In the genomic region with DNA sequence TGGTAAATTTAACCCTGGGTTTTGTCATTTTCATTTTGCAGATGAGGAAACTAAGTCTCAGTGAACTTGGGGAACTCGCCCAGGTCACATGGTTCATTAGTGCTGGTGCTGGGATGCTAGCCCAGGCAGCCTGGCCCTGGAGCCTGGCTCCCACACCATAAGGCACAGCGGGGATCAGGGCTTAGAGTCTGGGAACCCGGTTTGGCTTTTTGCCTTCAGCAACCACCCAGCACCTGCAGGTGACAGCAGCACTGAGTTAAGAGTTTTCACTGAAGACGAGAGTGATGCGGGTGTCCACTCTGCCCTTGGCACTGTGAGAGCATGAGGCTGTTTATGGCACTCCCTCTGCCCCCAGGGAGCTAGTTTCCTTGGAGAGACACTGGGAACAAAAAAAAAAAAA, we compare ENCODE assay signal across 22 cellular contexts. TPM values are rescaled to one million over a fixed set of nuclear protein-coding genes. Genes with fewer than 3 reads are reported as not detected.
DNase-seq lines count a peak whose midpoint lies in the region; ATAC-seq and TF ChIP-seq lines count a peak whose summit lies in the region.
"Had no signal": no experiment of that assay in that cellular context is flagged by ENCODE, and none has a peak within 500 bp of the region (broad histone marks: within the 10 kb centered on the region; RNA-seq: fewer than 3 reads in every experiment).

No MANE protein-coding gene starts in this region.

- in situ Hi-C loops in G401 (cut with HindIII; ENCODE audit: low sequenced_read_pairs): no loop called here

- peaks cover 0 to 37% (median 17%) of the 10 kb centered on the region in 12 donors for H3K4me1 ChIP-seq in heart left ventricle
- H3K4me1 ChIP-seq in rectal smooth muscle tissue (ENCODE audit: control insufficient read depth, insufficient read depth, low read length): peaks cover 20% of the 10 kb centered on the region
- H3K4me1 ChIP-seq in ascending aorta: no peaks in the 10 kb centered on the region

- H3K27ac ChIP-seq in heart left ventricle (peak overlapping the region in 9 of 12 donors; percentile 51 to 84 (median 65)), rectal smooth muscle tissue (ENCODE audit: low read depth, low read length) (peak overlapping the region; percentile 78), ascending aorta (no peak overlapping the region)
- H3K27ac ChIP-seq: HL-60, RWPE1 had no signal

- peaks cover 10 to 21% of the 10 kb centered on the region in 2 donors for H3K4me1 Mint-ChIP-seq in immature natural killer cell
- H3K4me1 Mint-ChIP-seq: B cell had no signal

- peaks cover 2 to 4% (median 3%) of the 10 kb centered on the region in 3 donors for H3K27me3 Mint-ChIP-seq in immature natural killer cell (ENCODE audit: low read depth in 3 of 3)
- H3K27me3 Mint-ChIP-seq: CD4-positive, alpha-beta T cell had no signal

- 46 to 55% (median 53%) methylated on average over 5 of the region's 5 CpGs for WGBS in heart left ventricle, 4 donors

- intact Hi-C loops in heart left ventricle (cut with DNase I) (loop anchor here in 2 of 10 donors (10.0 kb wide), 2 partner anchors 52 to 68 kb away; no protein-coding TSS in a partner anchor), ascending aorta (cut with DNase I) (no loop called here)

- TF ChIP-seq CTCF in heart left ventricle (IDR thresholded peaks at IDR 0.05) (no peak), ascending aorta (IDR thresholded peaks at IDR 0.05) (no peak)

- H3K4me3 Mint-ChIP-seq in immature natural killer cell: no peak overlapping the region
- H3K4me3 Mint-ChIP-seq: B cell; CD4-positive, alpha-beta T cell had no signal

- H3K27me3 ChIP-seq in heart left ventricle (no peaks in the 10 kb centered on the region), rectal smooth muscle tissue (ENCODE audit: control insufficient read depth, insufficient read depth, low read length) (no peaks in the 10 kb centered on the region), ascending aorta (no peaks in the 10 kb centered on the region)

- ATAC-seq in heart left ventricle (peak; percentile 21 to 38 (median 36)), GM21723 (IDR thresholded peaks at IDR 0.05; ENCODE audit: unreplicated experiment) (no peak)

- TF ChIP-seq POLR2A in heart left ventricle (IDR thresholded peaks at IDR 0.05): no peak

- no peak overlapping the region for H3K27ac Mint-ChIP-seq in immature natural killer cell
- H3K27ac Mint-ChIP-seq: B cell; CD4-positive, alpha-beta T cell had no signal

- H3K36me3 Mint-ChIP-seq in immature natural killer cell: no peaks in the 10 kb centered on the region

- H3K9me3 Mint-ChIP-seq in immature natural killer cell: peaks cover 0 to 3% (median 0%) of the 10 kb centered on the region in 6 donors
- H3K9me3 Mint-ChIP-seq: CD4-positive, alpha-beta T cell had no signal

- H3K4me3 ChIP-seq in heart left ventricle (no peak overlapping the region), rectal smooth muscle tissue (ENCODE audit: low read length) (no peak overlapping the region), ascending aorta (no peak overlapping the region)

- peaks cover 0 to 17% (median 6%) of the 10 kb centered on the region in 9 donors for H3K36me3 ChIP-seq in heart left ventricle
- no peaks in the 10 kb centered on the region for H3K36me3 ChIP-seq in rectal smooth muscle tissue (ENCODE audit: control insufficient read depth, insufficient read depth, low read length)
- no peaks in the 10 kb centered on the region for H3K36me3 ChIP-seq in ascending aorta

- H3K9me3 ChIP-seq in heart left ventricle: peaks cover 0 to 3% (median 0%) of the 10 kb centered on the region in 12 donors
- H3K9me3 ChIP-seq in ascending aorta: no peaks in the 10 kb centered on the region

- DNase-seq in G401 (ENCODE audit: low spot score): peak; percentile 48
- peak; percentile 70 for DNase-seq in NCI-H446 treated with DMSO at 0.1 percent for 48 hours (lab: John Stamatoyannopoulos, UW)
- DNase-seq in heart left ventricle: peak in 1 of 5 donors; percentile 34
- DNase-seq in ascending aorta (ENCODE audit: low spot score in 2 of 2): no peak
- no peak for DNase-seq in immature natural killer cell
- DNase-seq: ACHN; Calu3; CD4-positive, alpha-beta T cell; DND-41; GF-D8; GOT3; KBM-7; NCI-H1048; NCI-H1694 treated with DMSO at 0.1 percent for 48 hours; NCI-H510A treated with DMSO at 0.1 percent for 48 hours; NK-92 treated with Interleukin-12 subunit alpha and Interleukin-12 subunit beta, amount 100 ng/mL, for 24 hours; OCI-M1 had no signal

- no peak overlapping the region for H3K9ac ChIP-seq in rectal smooth muscle tissue (ENCODE audit: low read length)

RNA-seq across cellular contexts. Expression of gene CD101, which starts 18.4 kb away (rescaled TPM):
- total RNA-seq in G401 (2014; rRNA removed; shearing (Covaris generic)): 0.55 and 1.2 TPM in 2 replicates
- total RNA-seq in heart left ventricle (1 to 10 TPM in 5 of 9 donors, under 1 TPM in 4; 0.54 to 2.5 (median 1.0) TPM), ascending aorta (not detected)
- polyA plus RNA-seq in heart left ventricle (under 1 TPM; 0.38 to 0.72 TPM), immature natural killer cell (1 to 10 TPM in 2 of 3 donors, under 1 TPM in 1; 0.52 to 3.6 (median 1.4) TPM)
- total RNA-seq: B cell had no signal

Comparison
In these comparisons a context has a peak if more than half of its experiments do, and no peak if none do; other contexts are left out.
1. DNase-seq: peak in G401 (single experiment) and NCI-H446 treated with DMSO at 0.1 percent for 48 hours (single experiment); none in ascending aorta (0 of 2) and immature natural killer cell (0 of 3).
2. H3K27ac ChIP-seq: peak in heart left ventricle (9 of 12) and rectal smooth muscle tissue (single experiment); none in ascending aorta (0 of 2).